1 cellular context compared by ENCODE assay signal in genomic region chr9:36987891-36988290, GRCh38.
TF ChIP-seq lines count a peak whose summit lies in the region.

No MANE protein-coding gene starts in this region.

TF ChIP-seq in IMR-90, 13 proteins besides CTCF, POLR2A, EP300 and RAD21:
- TF ChIP-seq ELK1 (IDR thresholded peaks at IDR 0.05; ENCODE audit: borderline replicate concordance, low read depth, low read length) (no peak), MXI1 (IDR thresholded peaks at IDR 0.05; ENCODE audit: borderline replicate concordance, low read depth, low read length) (no peak), MAZ (IDR thresholded peaks at IDR 0.05; ENCODE audit: borderline replicate concordance, low read depth, low read length) (no peak), BHLHE40 (IDR thresholded peaks at IDR 0.05; ENCODE audit: low read depth, low read length) (no peak), CEBPB (IDR thresholded peaks at IDR 0.05; ENCODE audit: low read depth, low read length) (no peak), CHD1 (IDR thresholded peaks at IDR 0.05; ENCODE audit: low read depth, low read length) (no peak), FOS (IDR thresholded peaks at IDR 0.05; ENCODE audit: low read depth, low read length) (no peak), SMC3 (IDR thresholded peaks at IDR 0.05; ENCODE audit: low read depth, low read length) (no peak), MAFK (IDR thresholded peaks at IDR 0.05; ENCODE audit: low read depth, low read length) (no peak), RCOR1 (IDR thresholded peaks at IDR 0.05; ENCODE audit: insufficient replicate concordance, low read length) (no peak), NFE2L2 (IDR thresholded peaks at IDR 0.05; ENCODE audit: low read depth, low read length) (no peak), RFX5 (IDR thresholded peaks at IDR 0.05; ENCODE audit: low read depth, low read length) (no peak)
